ENCODE assay signal across 8 cellular contexts in genomic region chrX:103464774-103465117, GRCh38. TPM values are rescaled to one million over a fixed set of nuclear protein-coding genes. Genes with fewer than 3 reads are reported as not detected.
A peak's percentile ranks its signal among the peaks of the same experiment; 100 is the strongest.
DNase-seq lines count a peak whose midpoint lies in the region; ATAC-seq and TF ChIP-seq lines count a peak whose summit lies in the region.

No MANE protein-coding gene starts in this region.

- H3K4me1 ChIP-seq in BLaER1 treated with 17β-estradiol and CSF1 and Interleukin-3, amounts not matched to agents 10 nM and 100 nM: peaks cover 0 to 4% (median 0%) of the 10 kb centered on the region in 10 experiments; a peak in 2 of 20 replicates
- no peaks in the 10 kb centered on the region for H3K4me1 ChIP-seq in endodermal cell (ENCODE audit: control insufficient read depth, insufficient read depth, low read length)
- H3K4me1 ChIP-seq in muscle layer of duodenum (ENCODE audit: control insufficient read depth in 1 of 2, insufficient read depth in 2 of 2, low read length in 2 of 2): no peaks in the 10 kb centered on the region

- H3K4me3 ChIP-seq in BLaER1 treated with 17β-estradiol and CSF1 and Interleukin-3, amounts not matched to agents 10 nM and 100 nM: peak overlapping the region in 4 of 10 experiments; percentile 1 to 44 (median 41); a peak in 6 of 20 replicates
- peak overlapping the region; percentile 56 for H3K4me3 ChIP-seq in endodermal cell (ENCODE audit: low read length)
- peak overlapping the region; percentile 48 to 60 for H3K4me3 ChIP-seq in muscle layer of duodenum (ENCODE audit: low read depth in 1 of 2, low read length in 2 of 2)

- peaks cover 26% of the 10 kb centered on the region for H3K4me1 Mint-ChIP-seq in endodermal cell

- H3K4me3 Mint-ChIP-seq in endodermal cell: peak overlapping the region; percentile 29

- H3K27me3 ChIP-seq in BLaER1 treated with 17β-estradiol and CSF1 and Interleukin-3, amounts not matched to agents 10 nM and 100 nM: no peaks in the 10 kb centered on the region; a peak in 1 of 22 replicates
- H3K27me3 ChIP-seq in endodermal cell (ENCODE audit: control insufficient read depth, insufficient read depth, low read length, poor library complexity, severe bottlenecking) (no peaks in the 10 kb centered on the region), muscle layer of duodenum (ENCODE audit: low read depth, low read length) (no peaks in the 10 kb centered on the region)

- no peak overlapping the region for H3K27ac ChIP-seq in BLaER1 treated with 17β-estradiol and CSF1 and Interleukin-3, amounts not matched to agents 10 nM and 100 nM
- H3K27ac ChIP-seq in endodermal cell (ENCODE audit: low read depth, low read length) (no peak overlapping the region), muscle layer of duodenum (ENCODE audit: low read length) (no peak overlapping the region)

- H3K36me3 ChIP-seq in BLaER1 treated with 17β-estradiol and CSF1 and Interleukin-3, amounts not matched to agents 10 nM and 100 nM: no peaks in the 10 kb centered on the region
- H3K36me3 ChIP-seq in endodermal cell (ENCODE audit: control insufficient read depth, insufficient read depth, low read length): peaks cover 15% of the 10 kb centered on the region
- H3K36me3 ChIP-seq in muscle layer of duodenum (ENCODE audit: control insufficient read depth in 1 of 2, insufficient read depth in 2 of 2, low read length in 2 of 2): no peaks in the 10 kb centered on the region

- no peak overlapping the region for H3K27ac Mint-ChIP-seq in endodermal cell

- no peaks in the 10 kb centered on the region for H3K27me3 Mint-ChIP-seq in endodermal cell (ENCODE audit: insufficient read depth)

- TF ChIP-seq CTCF in endodermal cell (conservative IDR thresholded peaks at IDR 0.05): peak; percentile 85

- H3K36me3 Mint-ChIP-seq in endodermal cell (ENCODE audit: low read depth): peaks cover 38% of the 10 kb centered on the region

- peaks cover 0 to 12% (median 0%) of the 10 kb centered on the region in 11 experiments; a peak in 5 of 22 replicates for H3K9me3 ChIP-seq in BLaER1 treated with 17β-estradiol and CSF1 and Interleukin-3, amounts not matched to agents 10 nM and 100 nM (replicated peaks in 1 of 11)
- H3K9me3 ChIP-seq in endodermal cell (ENCODE audit: control insufficient read depth, low read length) (peaks cover 15% of the 10 kb centered on the region), muscle layer of duodenum (ENCODE audit: control insufficient read depth in 1 of 2, low read length in 2 of 2) (no peaks in the 10 kb centered on the region)

- H3K4me2 ChIP-seq in BLaER1 treated with 17β-estradiol and CSF1 and Interleukin-3, amounts not matched to agents 10 nM and 100 nM: peak overlapping the region in 10 of 11 experiments; percentile 3 to 72 (median 38); a peak in 15 of 22 replicates

- 0% methylated on average over 3 of the region's 3 CpGs; no CpG with 5 or more reads in 1 of the 2 experiments for WGBS in endodermal cell (ENCODE audit: insufficient coverage in 1 of 2, insufficient read length in 1 of 2), 2 experiments

- no peaks in the 10 kb centered on the region for H4K20me1 ChIP-seq in BLaER1 treated with 17β-estradiol and CSF1 and Interleukin-3, amounts not matched to agents 10 nM and 100 nM

- DNase-seq in NCI-H774 (lab: John Stamatoyannopoulos, UW) (peak; percentile 8), endodermal cell (peak; percentile 96)
- DNase-seq in activated CD8-positive, alpha-beta memory T cell treated with anti-CD3 and anti-CD28 coated beads for 24 hours: peak; percentile 85
- DNase-seq in stimulated activated CD8-positive, alpha-beta memory T cell treated with anti-CD3 and anti-CD28 coated beads, Interleukin-7, amount 100 ng/mL, for 24 hours (ENCODE audit: low read depth): peak; percentile 36

- no peak overlapping the region for H3K9ac ChIP-seq in BLaER1 treated with 17β-estradiol and CSF1 and Interleukin-3, amounts not matched to agents 10 nM and 100 nM
- H3K9ac ChIP-seq in endodermal cell (ENCODE audit: extremely low read depth, low read length, poor library complexity, severe bottlenecking): no peak overlapping the region

- peak; percentile 92 for ATAC-seq in GM19035 (IDR thresholded peaks at IDR 0.05; ENCODE audit: unreplicated experiment)
- peak; percentile 95 for ATAC-seq in HG03432 (IDR thresholded peaks at IDR 0.05; ENCODE audit: unreplicated experiment)

- peaks cover 21% of the 10 kb centered on the region for H3K9me3 Mint-ChIP-seq in endodermal cell

RNA-seq across cellular contexts. Expression of gene RAB40A, which starts 54.5 kb away (rescaled TPM):
- under 1 TPM; 0.51 to 0.66 TPM for total RNA-seq in endodermal cell
- 0.21 TPM for polyA plus RNA-seq in endodermal cell (2013, experiment 1 of 2)
- 0.37 TPM for polyA plus RNA-seq in endodermal cell (2013, experiment 2 of 2)

Comparison
In these comparisons a context has a peak if more than half of its experiments do, and no peak if none do; other contexts are left out.
1. DNase-seq: peak in every context shown above with its lines; median percentile 96 in endodermal cell; 85 in activated CD8-positive, alpha-beta memory T cell treated with anti-CD3 and anti-CD28 coated beads for 24 hours; 36 in stimulated activated CD8-positive, alpha-beta memory T cell treated with anti-CD3 and anti-CD28 coated beads, Interleukin-7, amount 100 ng/mL, for 24 hours; 8 in NCI-H774.